17 cellular contexts compared by ENCODE assay signal in genomic region chr2:175871331-175871730, GRCh38.
A peak's percentile ranks its signal among the peaks of the same experiment; 100 is the strongest.
DNase-seq lines count a peak whose midpoint lies in the region; ATAC-seq, FAIRE-seq and TF ChIP-seq lines count a peak whose summit lies in the region.
"Had no signal": no experiment of that assay in that cellular context is flagged by ENCODE, and none has a peak within 500 bp of the region (broad histone marks: within the 10 kb centered on the region; RNA-seq: fewer than 3 reads in every experiment).

No MANE protein-coding gene starts in this region.

- TF ChIP-seq RAD21 in HepG2 (CRISPR knock-in tag; IDR thresholded peaks at IDR 0.05) = no peak

- no peak overlapping the region for H3K27ac ChIP-seq in foreskin keratinocyte
- H3K27ac ChIP-seq in HepG2 (ENCODE audit: extremely low read length, insufficient read depth, low read length) = no peak overlapping the region
- H3K27ac ChIP-seq: BLaER1 treated with 17β-estradiol and CSF1 and Interleukin-3, amounts not matched to agents 10 nM and 100 nM; PC-9 had no signal

- TF ChIP-seq CTCF in foreskin keratinocyte (conservative IDR thresholded peaks at IDR 0.05) = no peak
- TF ChIP-seq CTCF in HepG2 (CRISPR knock-in tag; IDR thresholded peaks at IDR 0.05) = no peak

- no peak for FAIRE-seq in HepG2 (lab: Jason Lieb, UNC)
- FAIRE-seq: GM19239 had no signal

- no peaks in the 10 kb centered on the region for H3K79me2 ChIP-seq in HepG2 (ENCODE audit: insufficient read depth, low read length)

- in situ Hi-C loops in HepG2 (cut with HindIII; ENCODE audit: extremely low pct_ligation_motif_present, low pct_unique_long_range_greater_than_20kb) = no loop called here

- no peak for ATAC-seq in HG02840 (IDR thresholded peaks at IDR 0.05; ENCODE audit: low FRiP score, unreplicated experiment)
- ATAC-seq in foreskin keratinocyte = no peak
- ATAC-seq in HepG2 = no peak

- no peak for TF ChIP-seq POLR2A in HepG2 (IDR thresholded peaks at IDR 0.05; ENCODE audit: insufficient read depth in 1 of 2, low read depth in 2 of 2, low read length in 2 of 2)

- H3K36me3 ChIP-seq in HepG2 (replicated peaks in 1 of 2; ENCODE audit: control insufficient read depth in 1 of 2, insufficient read depth in 2 of 2, low read length in 2 of 2) = no peaks in the 10 kb centered on the region
- H3K36me3 ChIP-seq: BLaER1 treated with 17β-estradiol and CSF1 and Interleukin-3, amounts not matched to agents 10 nM and 100 nM had no signal

- H3K4me1 ChIP-seq in foreskin keratinocyte (no peaks in the 10 kb centered on the region), HepG2 (ENCODE audit: insufficient read depth, low read length) (no peaks in the 10 kb centered on the region)
- H3K4me1 ChIP-seq: BLaER1 treated with 17β-estradiol and CSF1 and Interleukin-3, amounts not matched to agents 10 nM and 100 nM had no signal

- CTCF ChIA-PET in HepG2 (lab: Yijun Ruan, JAX; ENCODE audit: low intra/inter-chr PET ratio, low total read pairs) = no interaction called here

- WGBS in HepG2 (ENCODE audit: low lambda C conversion rate) = 12% methylated on average over 3 of the region's 3 CpGs

- peaks cover 12% of the 10 kb centered on the region for H3K27me3 ChIP-seq in foreskin keratinocyte
- peaks cover 0 to 18% of the 10 kb centered on the region in 2 experiments; a peak in 2 of 5 replicates for H3K27me3 ChIP-seq in HepG2 (ENCODE audit: control insufficient read depth in 1 of 2, insufficient read depth in 2 of 2, low read length in 2 of 2)
- H3K27me3 ChIP-seq: BLaER1 treated with 17β-estradiol and CSF1 and Interleukin-3, amounts not matched to agents 10 nM and 100 nM had no signal

- POLR2A ChIA-PET in HepG2 (lab: Yijun Ruan, JAX) = no interaction called here

- DNase-seq in GM04503 (ENCODE audit: low read depth) (peak; percentile 26), astrocyte of the hippocampus (ENCODE audit: low read depth, low spot score) (peak; percentile 33), middle frontal gyrus (ENCODE audit: extremely low spot score, low spot score) (peak; percentile 18), foreskin keratinocyte (no peak), C1 segment of cervical spinal cord (lab: John Stamatoyannopoulos, UW) (no peak), HepG2 (ENCODE audit: low spot score) (no peak)
- DNase-seq: H7, Kasumi-1, MM.1S, NCI-H1105, NCI-H1694, NCI-H2227 treated with DMSO at 0.1 percent for 48 hours, NCI-H524, PC-9 had no signal

- no peaks in the 10 kb centered on the region for H3K9me3 ChIP-seq in HepG2 (ENCODE audit: low read length)
- H3K9me3 ChIP-seq: BLaER1 treated with 17β-estradiol and CSF1 and Interleukin-3, amounts not matched to agents 10 nM and 100 nM had no signal

- no peak overlapping the region for H3K4me2 ChIP-seq in HepG2 (ENCODE audit: low read depth, low read length)
- H3K4me2 ChIP-seq: BLaER1 treated with 17β-estradiol and CSF1 and Interleukin-3, amounts not matched to agents 10 nM and 100 nM; PC-9 had no signal

- H2AFZ ChIP-seq in HepG2 (ENCODE audit: low read length) = no peak overlapping the region
- H2AFZ ChIP-seq: PC-9 had no signal

- H3K4me3 ChIP-seq in HepG2 (replicated peaks in 1 of 3; ENCODE audit: insufficient read depth in 1 of 3, low read depth in 2 of 3, low read length in 3 of 3) = no peak overlapping the region
- H3K4me3 ChIP-seq: BLaER1 treated with 17β-estradiol and CSF1 and Interleukin-3, amounts not matched to agents 10 nM and 100 nM; PC-9 had no signal

- TF ChIP-seq EP300 in HepG2 (IDR thresholded peaks at IDR 0.05; ENCODE audit: low read depth in 2 of 2, low read length in 2 of 2) (no peak), HepG2 (CRISPR knock-in tag; IDR thresholded peaks at IDR 0.05; ENCODE audit: borderline replicate concordance) (no peak)

- no peaks in the 10 kb centered on the region for H4K20me1 ChIP-seq in HepG2 (ENCODE audit: insufficient read depth, low read length)
- H4K20me1 ChIP-seq: BLaER1 treated with 17β-estradiol and CSF1 and Interleukin-3, amounts not matched to agents 10 nM and 100 nM had no signal

- no peak overlapping the region for H3K9ac ChIP-seq in HepG2 (ENCODE audit: insufficient read depth, low read depth, low read length)
- H3K9ac ChIP-seq: BLaER1 treated with 17β-estradiol and CSF1 and Interleukin-3, amounts not matched to agents 10 nM and 100 nM had no signal

- intact Hi-C loops in HepG2 (cut with micrococcal nuclease; ENCODE audit: unreplicated experiment) = no loop called here

- no TSS peak for BruUV-seq in HepG2 (replicated peaks; lab: Mats Ljungman, UMichigan)

TF ChIP-seq in HepG2, 621 proteins besides CTCF, POLR2A, EP300 and RAD21:
- TF ChIP-seq ZNF44 (CRISPR knock-in tag; IDR thresholded peaks at IDR 0.05) = no peak
- no peak for TF ChIP-seq ZBTB2 (CRISPR knock-in tag; IDR thresholded peaks at IDR 0.05; ENCODE audit: low read depth)
- no peak for TF ChIP-seq ZNF710 (CRISPR knock-in tag; IDR thresholded peaks at IDR 0.05; ENCODE audit: borderline replicate concordance)
- no peak for TF ChIP-seq ZNF781 (CRISPR knock-in tag; IDR thresholded peaks at IDR 0.05; ENCODE audit: borderline replicate concordance, not compliant biosample characterization)
- TF ChIP-seq ZNF720 (CRISPR knock-in tag; IDR thresholded peaks at IDR 0.05) = no peak
- no peak for TF ChIP-seq ZNF629 (CRISPR knock-in tag; conservative IDR thresholded peaks at IDR 0.05)
- no peak for TF ChIP-seq FIP1L1 (IDR thresholded peaks at IDR 0.05; ENCODE audit: borderline replicate concordance, insufficient read depth, low read depth, low read length)
- TF ChIP-seq ZNF549 (CRISPR knock-in tag; IDR thresholded peaks at IDR 0.05) = no peak
- no peak for TF ChIP-seq KLF15 (CRISPR knock-in tag; IDR thresholded peaks at IDR 0.05; ENCODE audit: borderline replicate concordance)
- TF ChIP-seq ZSCAN29 (CRISPR knock-in tag; conservative IDR thresholded peaks at IDR 0.05) = no peak
- no peak for TF ChIP-seq IKZF5 (CRISPR knock-in tag; IDR thresholded peaks at IDR 0.05)
- TF ChIP-seq, protein P1, sequence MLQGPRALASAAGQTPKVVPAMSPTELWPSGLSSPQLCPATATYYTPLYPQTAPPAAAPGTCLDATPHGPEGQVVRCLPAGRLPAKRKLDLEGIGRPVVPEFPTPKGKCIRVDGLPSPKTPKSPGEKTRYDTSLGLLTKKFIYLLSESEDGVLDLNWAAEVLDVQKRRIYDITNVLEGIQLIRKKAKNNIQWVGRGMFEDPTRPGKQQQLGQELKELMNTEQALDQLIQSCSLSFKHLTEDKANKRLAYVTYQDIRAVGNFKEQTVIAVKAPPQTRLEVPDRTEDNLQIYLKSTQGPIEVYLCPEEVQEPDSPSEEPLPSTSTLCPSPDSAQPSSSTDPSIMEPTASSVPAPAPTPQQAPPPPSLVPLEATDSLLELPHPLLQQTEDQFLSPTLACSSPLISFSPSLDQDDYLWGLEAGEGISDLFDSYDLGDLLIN (CRISPR knock-in tag; IDR thresholded peaks at IDR 0.05; ENCODE audit: borderline replicate concordance) = no peak
- no peak for TF ChIP-seq ZC3H13 (CRISPR knock-in tag; IDR thresholded peaks at IDR 0.05)
- no peak for TF ChIP-seq ZUFSP (CRISPR knock-in tag; IDR thresholded peaks at IDR 0.05; ENCODE audit: borderline replicate concordance)
- TF ChIP-seq SYNCRIP (IDR thresholded peaks at IDR 0.05; ENCODE audit: insufficient read depth, low read depth, low read length) = no peak

Comparison
In these comparisons a context has a peak if more than half of its experiments do, and no peak if none do; other contexts are left out.
1. DNase-seq: peak in GM04503 (single experiment), astrocyte of the hippocampus (single experiment) and middle frontal gyrus (single experiment); none in foreskin keratinocyte (0 of 2), C1 segment of cervical spinal cord (0 of 14) and HepG2 (single experiment).